ENCODE assay signal across 7 cellular contexts in genomic region chr9:22307013-22307711, GRCh38.
DNase-seq lines count a peak whose midpoint lies in the region; ATAC-seq and TF ChIP-seq lines count a peak whose summit lies in the region.

No MANE protein-coding gene starts in this region.

- H3K27ac ChIP-seq in ascending aorta (no peak overlapping the region), aorta (ENCODE audit: low read depth in 1 of 2, low read length in 2 of 2) (no peak overlapping the region)

- H3K9me3 ChIP-seq in ascending aorta (no peaks in the 10 kb centered on the region), aorta (ENCODE audit: control insufficient read depth, low read length) (no peaks in the 10 kb centered on the region)

- H3K4me3 ChIP-seq in ascending aorta (no peak overlapping the region), aorta (ENCODE audit: low read length in 2 of 2) (no peak overlapping the region)

- intact Hi-C loops in ascending aorta (cut with DNase I) (loop anchor here (2.0 kb wide), 1 partner anchor 144 kb away; no protein-coding TSS in a partner anchor), aorta (cut with DNase I) (loop anchor here (2.0 to 5.0 kb wide), 2 partner anchors 144 to 145 kb away; no protein-coding TSS in a partner anchor)

- 19 to 25% methylated on average over 2 of the region's 2 CpGs for WGBS in aorta, 2 donors

- H3K4me1 ChIP-seq in ascending aorta (no peaks in the 10 kb centered on the region), aorta (ENCODE audit: control insufficient read depth in 1 of 2, insufficient read depth in 2 of 2, low read length in 2 of 2) (no peaks in the 10 kb centered on the region)

- peak; percentile 42 for TF ChIP-seq CTCF in GM12873 (IDR thresholded peaks at IDR 0.05; ENCODE audit: insufficient read depth, low read depth, low read length, missing control alignments)
- TF ChIP-seq CTCF in ascending aorta (IDR thresholded peaks at IDR 0.05): peak; percentile 5 to 53 (median 34)

- no peaks in the 10 kb centered on the region for H3K27me3 ChIP-seq in ascending aorta
- no peaks in the 10 kb centered on the region for H3K27me3 ChIP-seq in aorta (ENCODE audit: control insufficient read depth in 1 of 2, insufficient read depth in 2 of 2, low read length in 1 of 2)

- DNase-seq in NCI-H1694 (lab: John Stamatoyannopoulos, UW) (peak; percentile 68), ascending aorta (ENCODE audit: low spot score in 2 of 2) (no peak), iris pigment epithelial cell (ENCODE audit: low read depth) (peak; percentile 80), aorta (no peak), KG1 (lab: John Stamatoyannopoulos, UW) (no peak)

- H3K36me3 ChIP-seq in ascending aorta (no peaks in the 10 kb centered on the region), aorta (ENCODE audit: control insufficient read depth in 1 of 2, insufficient read depth in 2 of 2, low read length in 1 of 2) (no peaks in the 10 kb centered on the region)

- ATAC-seq in aorta (ENCODE audit: low FRiP score): peak; percentile 66
- no peak for ATAC-seq in HG02678 (IDR thresholded peaks at IDR 0.05; ENCODE audit: unreplicated experiment)

Comparison
In these comparisons a context has a peak if more than half of its experiments do, and no peak if none do; other contexts are left out.
1. DNase-seq: peak in NCI-H1694 (single experiment) and iris pigment epithelial cell (single experiment); none in ascending aorta (0 of 2), aorta (0 of 2) and KG1 (single experiment).